In genomic region chr16:7268182-7268581, GRCh38 we compare ENCODE assay signal across 8 cellular contexts.
DNase-seq lines count a peak whose midpoint lies in the region; ATAC-seq and TF ChIP-seq lines count a peak whose summit lies in the region.

No MANE protein-coding gene starts in this region.

- H3K79me2 ChIP-seq in osteoblast (ENCODE audit: insufficient read depth, low read length), result no peaks in the 10 kb centered on the region

- H3K9me3 ChIP-seq in osteoblast (ENCODE audit: low read depth, low read length), result no peaks in the 10 kb centered on the region

- TF ChIP-seq CTCF in epithelial cell of esophagus (IDR thresholded peaks at IDR 0.05; ENCODE audit: insufficient read depth, low read depth, low read length, missing control alignments), result peak; percentile 10
- TF ChIP-seq CTCF in osteoblast (IDR thresholded peaks at IDR 0.05; ENCODE audit: extremely low read depth, low read depth, low read length), result peak; percentile 21

- peak; percentile 4 for DNase-seq in activated CD4-positive, alpha-beta T cell treated with anti-CD3 and anti-CD28 coated beads for 48 hours
- no peak for DNase-seq in activated CD4-positive, alpha-beta T cell treated with anti-CD3 and anti-CD28 coated beads, Interleukin-2, amount 50 U/mL, for 48 hours
- DNase-seq in NCI-H526 treated with DMSO at 0.1 percent for 48 hours (lab: John Stamatoyannopoulos, UW) (peak; percentile 20), epithelial cell of esophagus (ENCODE audit: low read depth) (peak; percentile 1), osteoblast (ENCODE audit: insufficient read length, low spot score, missing footprints) (peak; percentile 42)

- no peaks in the 10 kb centered on the region for H3K4me1 ChIP-seq in osteoblast (ENCODE audit: insufficient read depth, low read length)

- no peaks in the 10 kb centered on the region for H3K36me3 ChIP-seq in osteoblast (ENCODE audit: insufficient read depth, low read length)

- no peak overlapping the region for H3K27ac ChIP-seq in osteoblast (ENCODE audit: low read depth, low read length)

- ATAC-seq in HG02938 (IDR thresholded peaks at IDR 0.05; ENCODE audit: unreplicated experiment) (no peak), HG03378 (IDR thresholded peaks at IDR 0.05; ENCODE audit: unreplicated experiment) (no peak), HG02623 (IDR thresholded peaks at IDR 0.05; ENCODE audit: unreplicated experiment) (no peak)

- H4K20me1 ChIP-seq in osteoblast (ENCODE audit: insufficient read depth, low read length), result no peaks in the 10 kb centered on the region

- H2AFZ ChIP-seq in osteoblast (ENCODE audit: low read length), result no peak overlapping the region

- no peak overlapping the region for H3K4me3 ChIP-seq in epithelial cell of esophagus (ENCODE audit: low read length)
- no peak overlapping the region for H3K4me3 ChIP-seq in osteoblast (ENCODE audit: insufficient read depth, low read length)

- H3K27me3 ChIP-seq in osteoblast (ENCODE audit: insufficient read depth, low read length), result no peaks in the 10 kb centered on the region

- no peak overlapping the region for H3K4me2 ChIP-seq in osteoblast (ENCODE audit: insufficient read depth, low read length)

Comparison
In these comparisons a context has a peak if more than half of its experiments do, and no peak if none do; other contexts are left out.
1. DNase-seq: peak in activated CD4-positive, alpha-beta T cell treated with anti-CD3 and anti-CD28 coated beads for 48 hours (single experiment), NCI-H526 treated with DMSO at 0.1 percent for 48 hours (single experiment), epithelial cell of esophagus (single experiment) and osteoblast (single experiment); none in activated CD4-positive, alpha-beta T cell treated with anti-CD3 and anti-CD28 coated beads, Interleukin-2, amount 50 U/mL, for 48 hours (0 of 2).